Comparison of ENCODE assay signal across 17 cellular contexts in the genomic region with DNA sequence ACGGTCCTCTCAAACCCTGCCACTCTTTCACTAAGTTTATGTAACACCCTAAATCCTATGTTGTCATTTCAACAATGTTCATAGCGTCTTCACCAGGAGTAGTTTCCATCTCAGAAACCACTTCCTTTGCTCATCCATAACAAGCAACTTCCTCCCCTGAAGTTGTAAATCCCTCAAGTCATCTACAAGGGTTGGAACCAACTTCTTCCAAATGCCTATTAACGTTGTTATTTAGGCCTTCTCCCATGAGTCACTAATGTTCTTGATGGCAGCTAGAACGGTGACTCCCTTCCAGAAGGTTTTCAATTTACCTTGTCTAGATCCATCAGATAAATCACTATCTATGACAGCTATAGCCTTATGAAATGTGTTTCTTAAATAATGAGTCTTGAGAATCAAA.
A peak's percentile ranks its signal among the peaks of the same experiment; 100 is the strongest.
DNase-seq lines count a peak whose midpoint lies in the region; ATAC-seq, FAIRE-seq and TF ChIP-seq lines count a peak whose summit lies in the region.
"Had no signal": no experiment of that assay in that cellular context is flagged by ENCODE, and none has a peak within 500 bp of the region (broad histone marks: within the 10 kb centered on the region; RNA-seq: fewer than 3 reads in every experiment).

No MANE protein-coding gene starts in this region.

- H3K36me3 ChIP-seq in mesenchymal stem cell (ENCODE audit: control insufficient read depth in 1 of 2, insufficient read depth in 2 of 2, low read depth in 1 of 2, low read length in 2 of 2) (no peaks in the 10 kb centered on the region), pancreas (no peaks in the 10 kb centered on the region)
- H3K36me3 ChIP-seq: SJCRH30 had no signal

- H3K79me1 ChIP-seq in mesenchymal stem cell (replicated peaks; ENCODE audit: low read length, poor library complexity, severe bottlenecking): no peaks in the 10 kb centered on the region

- H3K23ac ChIP-seq in mesenchymal stem cell (ENCODE audit: low read length in 2 of 2): no peak overlapping the region

- no peak overlapping the region for H2BK5ac ChIP-seq in mesenchymal stem cell (ENCODE audit: low read depth, low read length, poor library complexity, severe bottlenecking)

- H3K18ac ChIP-seq in mesenchymal stem cell (ENCODE audit: low read depth in 1 of 2, low read length in 2 of 2): no peak overlapping the region

- H3K27me3 ChIP-seq in mesenchymal stem cell (ENCODE audit: control insufficient read depth in 1 of 2, insufficient read depth in 1 of 2, low read length in 2 of 2): no peaks in the 10 kb centered on the region
- no peaks in the 10 kb centered on the region for H3K27me3 ChIP-seq in pancreas
- H3K27me3 ChIP-seq: SJCRH30 had no signal

- H2BK15ac ChIP-seq in mesenchymal stem cell (ENCODE audit: low read depth, poor library complexity, severe bottlenecking): no peak overlapping the region

- no peak overlapping the region for H3K9ac ChIP-seq in mesenchymal stem cell (ENCODE audit: low read length)

- no peak for TF ChIP-seq CTCF in pancreas (IDR thresholded peaks at IDR 0.05)

- no peak overlapping the region for H3K4ac ChIP-seq in mesenchymal stem cell (ENCODE audit: low read depth in 1 of 2, low read length in 2 of 2)

- no peak overlapping the region for H2BK120ac ChIP-seq in mesenchymal stem cell (ENCODE audit: low read depth, low read length)

- DNase-seq in GDM1 (lab: John Stamatoyannopoulos, UW) (peak; percentile 17), Kasumi-1 (lab: John Stamatoyannopoulos, UW) (peak; percentile 13 to 58), NOMO-1 treated with dmso at 0.1 percent for 144 hours (lab: John Stamatoyannopoulos, UW; ENCODE audit: unreplicated experiment) (peak; percentile 92), mesenchymal stem cell (peak; percentile 20), pancreas (no peak), NCI-H1092 treated with DMSO at 0.1 percent for 48 hours (lab: John Stamatoyannopoulos, UW) (no peak)
- DNase-seq: CD4-positive, alpha-beta T cell; DMS53; GOT3; Karpas-422; NCI-H146; NCI-H2081 treated with DMSO at 0.1 percent for 48 hours; NCI-H2227 treated with DMSO at 0.1 percent for 48 hours; NCI-H524; RPMI8226; SJCRH30 had no signal

- H3K27ac ChIP-seq in mesenchymal stem cell (ENCODE audit: low read length, poor library complexity, severe bottlenecking) (no peak overlapping the region), pancreas (no peak overlapping the region)
- H3K27ac ChIP-seq: SJCRH30 had no signal

- H4K8ac ChIP-seq in mesenchymal stem cell (ENCODE audit: low read length): no peak overlapping the region

- H4K91ac ChIP-seq in mesenchymal stem cell (ENCODE audit: low read length): no peak overlapping the region

- H3K4me1 ChIP-seq in mesenchymal stem cell (ENCODE audit: control insufficient read depth, insufficient read depth, low read depth, low read length) (no peaks in the 10 kb centered on the region), pancreas (no peaks in the 10 kb centered on the region)
- H3K4me1 ChIP-seq: SJCRH30 had no signal

- H3K14ac ChIP-seq in mesenchymal stem cell (ENCODE audit: low read length in 2 of 2): no peak overlapping the region

- H2BK12ac ChIP-seq in mesenchymal stem cell (ENCODE audit: low read length in 2 of 2): no peak overlapping the region

- H2AFZ ChIP-seq in mesenchymal stem cell (ENCODE audit: low read depth, low read length): no peak overlapping the region

- WGBS in mesenchymal stem cell: 29% methylated on average over 3 of the region's 4 CpGs
- 58 to 74% methylated on average over 4 of the region's 4 CpGs for WGBS in pancreas, 2 donors

- no peak overlapping the region for H3K4me3 ChIP-seq in mesenchymal stem cell (ENCODE audit: insufficient read depth in 1 of 2, low read depth in 1 of 2, low read length in 2 of 2)
- no peak overlapping the region for H3K4me3 ChIP-seq in pancreas
- H3K4me3 ChIP-seq: SJCRH30 had no signal

- no peak overlapping the region for H3K4me2 ChIP-seq in mesenchymal stem cell (ENCODE audit: low read length, poor library complexity, severe bottlenecking)

- H2AK5ac ChIP-seq in mesenchymal stem cell (ENCODE audit: low read length, severe bottlenecking): no peak overlapping the region

- FAIRE-seq in pancreas (lab: Jason Lieb, UNC): no peak

- no peaks in the 10 kb centered on the region for H3K9me3 ChIP-seq in mesenchymal stem cell (ENCODE audit: control insufficient read depth, low read length)
- H3K9me3 ChIP-seq in pancreas: no peaks in the 10 kb centered on the region
- H3K9me3 ChIP-seq: SJCRH30 had no signal

- intact Hi-C loops in pancreas (cut with DNase I): no loop called here

- ATAC-seq in pancreas (no peak), GM18868 (IDR thresholded peaks at IDR 0.05; ENCODE audit: unreplicated experiment) (no peak)

Comparison
In these comparisons a context has a peak if more than half of its experiments do, and no peak if none do; other contexts are left out.
1. DNase-seq: peak in GDM1 (single experiment), Kasumi-1 (2 of 2), NOMO-1 treated with dmso at 0.1 percent for 144 hours (single experiment) and mesenchymal stem cell (single experiment); none in pancreas (0 of 6) and NCI-H1092 treated with DMSO at 0.1 percent for 48 hours (single experiment).